In genomic region chr5:175056831-175057230, GRCh38 we compare ENCODE assay signal across 8 cellular contexts.
"Had no signal": no experiment of that assay in that cellular context is flagged by ENCODE, and none has a peak within 500 bp of the region (broad histone marks: within the 10 kb centered on the region; RNA-seq: fewer than 3 reads in every experiment).

No MANE protein-coding gene starts in this region.

- H3K9ac ChIP-seq: KMS-11 had no signal

- ATAC-seq: HepG2, K562 had no signal

- FAIRE-seq: HepG2, HTR-8/SVneo, K562 had no signal

- H3K4me2 ChIP-seq: KMS-11 had no signal

- H3K4me3 ChIP-seq: K562 had no signal

- H3K27ac ChIP-seq: HL-60, KMS-11 had no signal

- DNase-seq: IMR-90, KBM-7, KG1 had no signal
